8 cellular contexts compared by ENCODE assay signal in the genomic region with DNA sequence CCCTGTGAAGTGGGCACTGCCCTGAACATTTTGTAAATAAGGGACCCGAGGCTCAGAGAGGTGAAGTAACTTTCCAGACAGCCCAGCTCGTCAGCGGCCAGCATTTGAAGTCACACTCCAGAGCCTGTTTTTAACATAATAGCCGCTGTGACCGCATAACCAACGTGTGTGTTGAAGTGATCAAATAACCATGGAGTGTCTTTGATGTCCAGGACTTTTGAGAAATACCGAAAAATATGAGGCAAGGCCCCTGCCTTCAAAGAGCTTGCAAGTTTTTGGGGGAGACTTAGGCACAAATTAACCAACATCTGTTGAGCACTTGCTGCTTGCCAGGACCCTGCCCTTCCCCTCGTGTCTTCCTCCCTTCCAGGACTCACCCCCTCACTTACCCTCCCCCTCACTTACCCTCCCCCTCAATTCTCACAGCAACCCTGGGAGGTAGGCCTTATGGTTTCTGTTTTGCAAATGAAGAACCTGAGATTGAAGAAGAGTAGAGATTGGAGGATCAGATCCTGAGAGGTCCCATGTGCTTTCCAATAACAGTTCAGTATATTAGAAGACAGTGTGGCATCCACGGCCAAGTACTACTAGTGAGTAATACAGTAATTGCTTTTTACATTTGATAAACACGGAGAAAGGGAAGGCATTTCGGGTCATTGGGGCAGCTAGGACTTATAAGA. TPM values are rescaled to one million over a fixed set of nuclear protein-coding genes. Genes with fewer than 3 reads are reported as not detected.
DNase-seq lines count a peak whose midpoint lies in the region; ATAC-seq and TF ChIP-seq lines count a peak whose summit lies in the region.

No MANE protein-coding gene starts in this region.

- H3K4me3 Mint-ChIP-seq in activated CD4-positive, alpha-beta memory T cell treated with anti-CD3 and anti-CD28 coated beads, Interleukin-2, amount 10 ng/mL, durations not matched to agents 7 days and 5 days: peak overlapping the region; percentile 81

- peaks cover 0 to 78% (median 40%) of the 10 kb centered on the region in 4 donors for H3K4me1 ChIP-seq in stomach

- POLR2A ChIA-PET in activated CD4-positive, alpha-beta memory T cell treated with anti-CD3 and anti-CD28 coated beads, Interleukin-2, amount 10 ng/mL, durations not matched to agents 7 days and 5 days (lab: Charles Lee): interaction anchor here (0.7 to 2.9 kb wide), 7 partner anchors 9 to 826 kb away, joined by 3 to 36 read pairs (median 8); a partner anchor contains a TSS

- no peaks in the 10 kb centered on the region for H3K9me3 ChIP-seq in stomach

- no peak for TF ChIP-seq EP300 in stomach (IDR thresholded peaks at IDR 0.05)

- H3K36me3 ChIP-seq in stomach: peaks cover 0 to 9% (median 0%) of the 10 kb centered on the region in 4 donors

- intact Hi-C loops in stomach (cut with DNase I; ENCODE audit: low total_unique reads): loop anchor here (10.0 kb wide), 1 partner anchor 72 kb away; no protein-coding TSS in a partner anchor

- H3K4me3 ChIP-seq in epithelial cell of proximal tubule (ENCODE audit: low read depth, low read length) (peak overlapping the region; percentile 78), stomach (peak overlapping the region; percentile 75 to 83 (median 80))

- H3K27ac Mint-ChIP-seq in activated CD4-positive, alpha-beta memory T cell treated with anti-CD3 and anti-CD28 coated beads, Interleukin-2, amount 10 ng/mL, durations not matched to agents 7 days and 5 days: peak overlapping the region; percentile 99

- no peaks in the 10 kb centered on the region for H3K27me3 Mint-ChIP-seq in activated CD4-positive, alpha-beta memory T cell treated with anti-CD3 and anti-CD28 coated beads, Interleukin-2, amount 10 ng/mL, durations not matched to agents 7 days and 5 days

- H3K27ac ChIP-seq in stomach: peak overlapping the region; percentile 64 to 94 (median 88)

- no peak for TF ChIP-seq CTCF in epithelial cell of proximal tubule (conservative IDR thresholded peaks at IDR 0.05; ENCODE audit: low read depth, low read length)
- no peak for TF ChIP-seq CTCF in stomach (IDR thresholded peaks at IDR 0.05)

- no peaks in the 10 kb centered on the region for H3K27me3 ChIP-seq in stomach

- peaks cover 59% of the 10 kb centered on the region for H3K4me1 Mint-ChIP-seq in activated CD4-positive, alpha-beta memory T cell treated with anti-CD3 and anti-CD28 coated beads, Interleukin-2, amount 10 ng/mL, durations not matched to agents 7 days and 5 days

- WGBS in stomach, 5 donors: 33 to 36% (median 36%) methylated on average over 11 of the region's 11 CpGs

- CTCF ChIA-PET in activated CD4-positive, alpha-beta memory T cell treated with anti-CD3 and anti-CD28 coated beads, Interleukin-2, amount 10 ng/mL, durations not matched to agents 7 days and 5 days (lab: Charles Lee): interaction anchor here (2.1 to 3.2 kb wide), 2 partner anchors 16 to 116 kb away, joined by 5 to 36 read pairs; a partner anchor contains a TSS

- ATAC-seq in GM18511 (IDR thresholded peaks at IDR 0.05; ENCODE audit: unreplicated experiment) (peak; percentile 49), HG03060 (IDR thresholded peaks at IDR 0.05; ENCODE audit: low read depth, unreplicated experiment) (peak; percentile 39)

- no peaks in the 10 kb centered on the region for H3K9me3 Mint-ChIP-seq in activated CD4-positive, alpha-beta memory T cell treated with anti-CD3 and anti-CD28 coated beads, Interleukin-2, amount 10 ng/mL, durations not matched to agents 7 days and 5 days

- DNase-seq in ACHN: peak; percentile 92
- DNase-seq in NCI-H524 (lab: John Stamatoyannopoulos, UW): peak; percentile 28 to 74
- peak; percentile 66 for DNase-seq in activated CD4-positive, alpha-beta memory T cell treated with anti-CD3 and anti-CD28 coated beads, Interleukin-2, amount 10 ng/mL, durations not matched to agents 7 days and 5 days
- peak; percentile 82 for DNase-seq in epithelial cell of proximal tubule (ENCODE audit: low read depth)
- peak; percentile 83 for DNase-seq in myocyte (ENCODE audit: low read depth)
- DNase-seq in stomach: no peak

- in situ Hi-C loops in ACHN (cut with HindIII; ENCODE audit: low pct_ligation_motif_present, low pct_unique_long_range_greater_than_20kb, low sequenced_read_pairs): no loop called here

- TF ChIP-seq POLR2A in stomach (IDR thresholded peaks at IDR 0.05): no peak

- H3K36me3 Mint-ChIP-seq in activated CD4-positive, alpha-beta memory T cell treated with anti-CD3 and anti-CD28 coated beads, Interleukin-2, amount 10 ng/mL, durations not matched to agents 7 days and 5 days (ENCODE audit: low read depth): peaks cover 43% of the 10 kb centered on the region

RNA-seq across cellular contexts. Expression of a gene that starts 1.3 kb away (rescaled TPM):
- total RNA-seq in activated CD4-positive, alpha-beta memory T cell treated with anti-CD3 and anti-CD28 coated beads, Interleukin-2, amount 10 ng/mL, durations not matched to agents 7 days and 5 days: 10 to 100 TPM; 59.0 to 61.4 TPM
- total RNA-seq in epithelial cell of proximal tubule: 61.4 and 110 TPM in 2 replicates
- total RNA-seq in myocyte: 74.7 and 117 TPM in 2 replicates
- polyA plus RNA-seq in myocyte (2012): 42.3 TPM
- 100 to 1,000 TPM in 1 of 5 donors, 10 to 100 TPM in 4; 12.5 to 127 (median 32.6) TPM for total RNA-seq in stomach
- 1 to 10 TPM; 4.9 to 10.0 (median 7.8) TPM for polyA plus RNA-seq in stomach
